22 cellular contexts compared by ENCODE assay signal in the genomic region with DNA sequence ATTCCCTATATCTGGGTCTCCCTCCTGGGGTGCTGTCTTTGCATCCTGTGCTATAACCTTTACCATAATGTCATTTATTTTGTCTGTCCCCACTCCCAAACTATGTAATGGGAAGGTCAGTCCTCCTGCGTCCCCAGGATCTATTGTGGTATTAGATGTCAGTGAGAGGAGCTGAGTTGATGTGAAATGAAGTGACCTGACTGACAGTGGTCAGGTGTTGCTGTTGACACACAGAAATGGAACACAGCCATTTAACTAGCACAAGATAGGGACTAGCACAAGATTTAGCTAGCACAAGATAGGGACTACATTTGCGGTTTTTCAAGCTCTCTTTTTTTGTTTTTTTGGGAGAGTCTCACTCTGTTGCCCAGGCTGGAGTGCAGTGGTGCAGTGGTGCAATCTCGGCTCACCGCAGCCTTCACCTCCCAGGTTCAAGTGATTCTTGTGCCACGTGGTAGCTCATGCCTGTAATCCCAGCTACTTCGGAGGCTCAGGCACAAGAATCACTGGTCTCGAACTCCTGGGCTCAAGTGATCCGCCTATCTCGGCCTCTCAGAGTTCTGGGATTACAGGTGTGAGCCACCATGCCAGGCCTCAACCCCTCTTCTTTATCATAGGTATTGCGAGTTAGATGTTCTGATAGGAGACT. TPM values are rescaled to one million over a fixed set of nuclear protein-coding genes. Genes with fewer than 3 reads are reported as not detected.
DNase-seq lines count a peak whose midpoint lies in the region; ATAC-seq, FAIRE-seq and TF ChIP-seq lines count a peak whose summit lies in the region.
"Had no signal": no experiment of that assay in that cellular context is flagged by ENCODE, and none has a peak within 500 bp of the region (broad histone marks: within the 10 kb centered on the region; RNA-seq: fewer than 3 reads in every experiment).

No MANE protein-coding gene starts in this region.

- peaks cover 51% of the 10 kb centered on the region for H3K4me1 Mint-ChIP-seq in activated naive CD4-positive, alpha-beta T cell treated with anti-CD3 and anti-CD28 coated beads for 36 hours (ENCODE audit: low read depth)
- peaks cover 49% of the 10 kb centered on the region for H3K4me1 Mint-ChIP-seq in activated naive CD4-positive, alpha-beta T cell treated with anti-CD3 and anti-CD28 coated beads, Interleukin-2, amount 10 ng/mL, durations not matched to agents 7 days and 5 days
- H3K4me1 Mint-ChIP-seq in WTC11 = peaks cover 29% of the 10 kb centered on the region
- H3K4me1 Mint-ChIP-seq in endodermal cell = peaks cover 14% of the 10 kb centered on the region
- H3K4me1 Mint-ChIP-seq in stimulated activated memory B cell treated with anti-CD40 and anti-IgM and Interleukin-4, amounts not matched to agents 10 μg/mL and 1 μg/mL and 100 μg/mL, for 72 hours = peaks cover 65% of the 10 kb centered on the region

- H3K27me3 ChIP-seq in endodermal cell (ENCODE audit: control insufficient read depth, insufficient read depth, low read length, poor library complexity, severe bottlenecking) = no peaks in the 10 kb centered on the region
- H3K27me3 ChIP-seq: dorsolateral prefrontal cortex, ovary had no signal

- no peak overlapping the region for H3K4me3 Mint-ChIP-seq in activated naive CD4-positive, alpha-beta T cell treated with anti-CD3 and anti-CD28 coated beads for 36 hours
- no peak overlapping the region for H3K4me3 Mint-ChIP-seq in activated naive CD4-positive, alpha-beta T cell treated with anti-CD3 and anti-CD28 coated beads, Interleukin-2, amount 10 ng/mL, durations not matched to agents 7 days and 5 days
- H3K4me3 Mint-ChIP-seq in WTC11 (no peak overlapping the region), endodermal cell (no peak overlapping the region)
- H3K4me3 Mint-ChIP-seq in stimulated activated memory B cell treated with anti-CD40 and anti-IgM and Interleukin-4, amounts not matched to agents 10 μg/mL and 1 μg/mL and 100 μg/mL, for 72 hours = no peak overlapping the region
- H3K4me3 Mint-ChIP-seq: activated CD8-positive, alpha-beta memory T cell treated with anti-CD3 and anti-CD28 coated beads, Interleukin-2, amount 10 ng/mL, durations not matched to agents 7 days and 5 days; activated naive CD8-positive, alpha-beta T cell treated with anti-CD3 and anti-CD28 coated beads, Interleukin-2, amount 10 ng/mL, durations not matched to agents 7 days and 5 days had no signal

- no peak for DNase-seq in activated naive CD4-positive, alpha-beta T cell treated with anti-CD3 and anti-CD28 coated beads for 36 hours
- no peak for DNase-seq in activated naive CD4-positive, alpha-beta T cell treated with anti-CD3 and anti-CD28 coated beads, Interleukin-2, amount 10 ng/mL, durations not matched to agents 7 days and 5 days
- DNase-seq in WTC11 (ENCODE audit: low spot score) = no peak
- no peak for DNase-seq in endodermal cell
- DNase-seq in HTR-8/SVneo (ENCODE audit: insufficient read length, low spot score) = no peak
- DNase-seq in SIG-M5 (lab: John Stamatoyannopoulos, UW) = no peak
- DNase-seq in GM20000 (ENCODE audit: low spot score) = no peak
- DNase-seq: activated CD4-positive, CD25-positive, alpha-beta regulatory T cell; activated CD8-positive, alpha-beta memory T cell treated with anti-CD3 and anti-CD28 coated beads, Interleukin-2, amount 10 ng/mL, durations not matched to agents 7 days and 5 days; DMS79; erythroblast; NCI-H1417; NCI-H526 treated with DMSO at 0.1 percent for 48 hours; ovary; stimulated activated CD4-positive, alpha-beta T cell treated with anti-CD3 and anti-CD28 coated beads, Interleukin-4, amount 100 ng/mL, for 1 hour had no signal

- TF ChIP-seq CTCF in WTC11 (IDR thresholded peaks at IDR 0.05) = no peak
- no peak for TF ChIP-seq CTCF in endodermal cell (conservative IDR thresholded peaks at IDR 0.05)
- no peak for TF ChIP-seq CTCF in GM20000 (IDR thresholded peaks at IDR 0.05; ENCODE audit: extremely low read depth, missing control alignments)

- no peak for ATAC-seq in WTC11
- no peak for ATAC-seq in stimulated activated memory B cell treated with anti-CD40 and anti-IgM and Interleukin-4, amounts not matched to agents 10 μg/mL and 1 μg/mL and 100 μg/mL, for 72 hours
- ATAC-seq: activated CD8-positive, alpha-beta memory T cell treated with anti-CD3 and anti-CD28 coated beads, Interleukin-2, amount 10 ng/mL, durations not matched to agents 7 days and 5 days had no signal

- peaks cover 61% of the 10 kb centered on the region for H3K36me3 ChIP-seq in endodermal cell (ENCODE audit: control insufficient read depth, insufficient read depth, low read length)
- H3K36me3 ChIP-seq: ovary had no signal

- H3K9me3 Mint-ChIP-seq in activated naive CD4-positive, alpha-beta T cell treated with anti-CD3 and anti-CD28 coated beads for 36 hours = no peaks in the 10 kb centered on the region
- no peaks in the 10 kb centered on the region for H3K9me3 Mint-ChIP-seq in activated naive CD4-positive, alpha-beta T cell treated with anti-CD3 and anti-CD28 coated beads, Interleukin-2, amount 10 ng/mL, durations not matched to agents 7 days and 5 days
- no peaks in the 10 kb centered on the region for H3K9me3 Mint-ChIP-seq in WTC11
- no peaks in the 10 kb centered on the region for H3K9me3 Mint-ChIP-seq in endodermal cell
- H3K9me3 Mint-ChIP-seq in stimulated activated memory B cell treated with anti-CD40 and anti-IgM and Interleukin-4, amounts not matched to agents 10 μg/mL and 1 μg/mL and 100 μg/mL, for 72 hours = peaks cover 2% of the 10 kb centered on the region
- H3K9me3 Mint-ChIP-seq: activated naive CD8-positive, alpha-beta T cell treated with anti-CD3 and anti-CD28 coated beads, Interleukin-2, amount 10 ng/mL, durations not matched to agents 7 days and 5 days had no signal

- CTCF ChIA-PET in activated naive CD4-positive, alpha-beta T cell treated with anti-CD3 and anti-CD28 coated beads for 36 hours (lab: Charles Lee) = interaction anchor here (0.9 to 2.2 kb wide), 2 partner anchors 23 to 128 kb away, joined by 3 to 6 read pairs; no protein-coding TSS in a partner anchor
- CTCF ChIA-PET in activated naive CD4-positive, alpha-beta T cell treated with anti-CD3 and anti-CD28 coated beads, Interleukin-2, amount 10 ng/mL, durations not matched to agents 7 days and 5 days (lab: Charles Lee) = interaction anchor here (1.0 to 1.6 kb wide), 5 partner anchors 10 to 30 kb away, joined by 3 to 6 read pairs (median 4); no protein-coding TSS in a partner anchor
- CTCF ChIA-PET in WTC11 (lab: Charles Lee) = interaction anchor here (1.4 kb wide), 1 partner anchor 23 kb away, joined by 4 read pairs; no protein-coding TSS in a partner anchor

- WGBS in endodermal cell (ENCODE audit: insufficient coverage in 1 of 2, insufficient read length in 1 of 2), 2 experiments = 91 to 93% methylated on average over 9 to 10 of the region's 10 CpGs

- H3K4me1 ChIP-seq in endodermal cell (ENCODE audit: control insufficient read depth, insufficient read depth, low read length) = no peaks in the 10 kb centered on the region

- H3K27ac Mint-ChIP-seq in activated naive CD4-positive, alpha-beta T cell treated with anti-CD3 and anti-CD28 coated beads for 36 hours = peak overlapping the region; percentile 38
- H3K27ac Mint-ChIP-seq in activated naive CD4-positive, alpha-beta T cell treated with anti-CD3 and anti-CD28 coated beads, Interleukin-2, amount 10 ng/mL, durations not matched to agents 7 days and 5 days = no peak overlapping the region
- H3K27ac Mint-ChIP-seq in WTC11 (peak overlapping the region; percentile 37), endodermal cell (no peak overlapping the region)
- peak overlapping the region; percentile 59 for H3K27ac Mint-ChIP-seq in stimulated activated memory B cell treated with anti-CD40 and anti-IgM and Interleukin-4, amounts not matched to agents 10 μg/mL and 1 μg/mL and 100 μg/mL, for 72 hours
- H3K27ac Mint-ChIP-seq: activated naive CD8-positive, alpha-beta T cell treated with anti-CD3 and anti-CD28 coated beads, Interleukin-2, amount 10 ng/mL, durations not matched to agents 7 days and 5 days had no signal

- H3K9me3 ChIP-seq in endodermal cell (ENCODE audit: control insufficient read depth, low read length) = no peaks in the 10 kb centered on the region
- H3K9me3 ChIP-seq: ovary had no signal

- FAIRE-seq in HTR-8/SVneo (lab: Jason Lieb, UNC) = no peak
- FAIRE-seq: A204.1, frontal cortex had no signal

- no peaks in the 10 kb centered on the region for H3K27me3 Mint-ChIP-seq in activated naive CD4-positive, alpha-beta T cell treated with anti-CD3 and anti-CD28 coated beads for 36 hours (ENCODE audit: low read depth)
- H3K27me3 Mint-ChIP-seq in activated naive CD4-positive, alpha-beta T cell treated with anti-CD3 and anti-CD28 coated beads, Interleukin-2, amount 10 ng/mL, durations not matched to agents 7 days and 5 days = no peaks in the 10 kb centered on the region
- no peaks in the 10 kb centered on the region; the same call in 1 of the 2 replicates for H3K27me3 Mint-ChIP-seq in WTC11 (ENCODE audit: low read depth)
- H3K27me3 Mint-ChIP-seq in endodermal cell (ENCODE audit: insufficient read depth) = no peaks in the 10 kb centered on the region
- no peaks in the 10 kb centered on the region for H3K27me3 Mint-ChIP-seq in stimulated activated memory B cell treated with anti-CD40 and anti-IgM and Interleukin-4, amounts not matched to agents 10 μg/mL and 1 μg/mL and 100 μg/mL, for 72 hours
- H3K27me3 Mint-ChIP-seq: activated CD8-positive, alpha-beta memory T cell treated with anti-CD3 and anti-CD28 coated beads, Interleukin-2, amount 10 ng/mL, durations not matched to agents 7 days and 5 days; activated naive CD8-positive, alpha-beta T cell treated with anti-CD3 and anti-CD28 coated beads, Interleukin-2, amount 10 ng/mL, durations not matched to agents 7 days and 5 days had no signal

- H3K36me3 Mint-ChIP-seq in activated naive CD4-positive, alpha-beta T cell treated with anti-CD3 and anti-CD28 coated beads for 36 hours (ENCODE audit: low read depth) = peaks cover 39% of the 10 kb centered on the region
- peaks cover 53% of the 10 kb centered on the region for H3K36me3 Mint-ChIP-seq in activated naive CD4-positive, alpha-beta T cell treated with anti-CD3 and anti-CD28 coated beads, Interleukin-2, amount 10 ng/mL, durations not matched to agents 7 days and 5 days
- H3K36me3 Mint-ChIP-seq in WTC11 (peaks cover 47% of the 10 kb centered on the region), endodermal cell (ENCODE audit: low read depth) (peaks cover 68% of the 10 kb centered on the region)
- peaks cover 53% of the 10 kb centered on the region for H3K36me3 Mint-ChIP-seq in stimulated activated memory B cell treated with anti-CD40 and anti-IgM and Interleukin-4, amounts not matched to agents 10 μg/mL and 1 μg/mL and 100 μg/mL, for 72 hours

- H3K27ac ChIP-seq in endodermal cell (ENCODE audit: low read depth, low read length) = no peak overlapping the region
- H3K27ac ChIP-seq: C4-2B, ovary, skin epidermis had no signal

- intact Hi-C loops in activated naive CD4-positive, alpha-beta T cell treated with anti-CD3 and anti-CD28 coated beads for 36 hours (cut with micrococcal nuclease) = no loop called here

- peak overlapping the region; percentile 1 for H3K4me3 ChIP-seq in endodermal cell (ENCODE audit: low read length)
- H3K4me3 ChIP-seq: ovary, skin epidermis had no signal

- H3K9ac ChIP-seq in endodermal cell (ENCODE audit: extremely low read depth, low read length, poor library complexity, severe bottlenecking) = no peak overlapping the region

- POLR2A ChIA-PET in WTC11 (lab: Charles Lee) = no interaction called here

RNA-seq across cellular contexts. Expression of a gene that starts 5.2 kb away (rescaled TPM):
- total RNA-seq in activated naive CD4-positive, alpha-beta T cell treated with anti-CD3 and anti-CD28 coated beads for 36 hours = 10 to 100 TPM; 30.7 to 31.0 TPM
- total RNA-seq in WTC11 (2021) (77.8 to 88.5 TPM (median 88.1 TPM) in 3 replicates), endodermal cell (100 to 1,000 TPM in 1 of 2 donors, 10 to 100 TPM in 1; 89.3 to 103 TPM)
- polyA plus RNA-seq in endodermal cell (2013, experiment 1 of 2) = 100 TPM
- polyA plus RNA-seq in endodermal cell (2013, experiment 2 of 2) = 98.5 TPM

RNA-seq across cellular contexts. Expression of a gene that starts 21.3 kb away (rescaled TPM):
- total RNA-seq in activated naive CD4-positive, alpha-beta T cell treated with anti-CD3 and anti-CD28 coated beads for 36 hours = under 1 TPM; 0.15 to 0.26 TPM
- total RNA-seq in WTC11 (2021) = 0.18 to 0.76 TPM (median 0.48 TPM) in 3 replicates
- total RNA-seq in endodermal cell = under 1 TPM; 0.15 to 0.46 TPM
- polyA plus RNA-seq in endodermal cell (2013, experiment 1 of 2) = 0.21 TPM
- polyA plus RNA-seq in endodermal cell (2013, experiment 2 of 2) = not detected

RNA-seq across cellular contexts. Expression of a gene that starts 36.6 kb away (rescaled TPM):
- total RNA-seq in activated naive CD4-positive, alpha-beta T cell treated with anti-CD3 and anti-CD28 coated beads for 36 hours = 1 to 10 TPM; 1.5 to 3.6 TPM
- total RNA-seq in WTC11 (2021) (2.6 to 6.7 TPM (median 5.3 TPM) in 3 replicates), endodermal cell (1 to 10 TPM; 4.8 to 5.4 TPM)
- polyA plus RNA-seq in endodermal cell (2013, experiment 1 of 2) = 1.9 TPM
- 3.3 TPM for polyA plus RNA-seq in endodermal cell (2013, experiment 2 of 2)

RNA-seq across cellular contexts. Expression of a gene that starts 36.9 kb away (rescaled TPM):
- total RNA-seq in activated naive CD4-positive, alpha-beta T cell treated with anti-CD3 and anti-CD28 coated beads for 36 hours = 100 to 1,000 TPM; 156 to 171 TPM
- 26.1 to 29.6 TPM (median 26.9 TPM) in 3 replicates for total RNA-seq in WTC11 (2021)
- total RNA-seq in endodermal cell = 10 to 100 TPM; 31.3 to 34.0 TPM
- polyA plus RNA-seq in endodermal cell (2013, experiment 1 of 2) = 19.0 TPM
- polyA plus RNA-seq in endodermal cell (2013, experiment 2 of 2) = 19.4 TPM

Comparison
In these comparisons a context has a peak if more than half of its experiments do, and no peak if none do; other contexts are left out.
1. H3K27ac Mint-ChIP-seq: peak in activated naive CD4-positive, alpha-beta T cell treated with anti-CD3 and anti-CD28 coated beads for 36 hours (single experiment), WTC11 (single experiment) and stimulated activated memory B cell treated with anti-CD40 and anti-IgM and Interleukin-4, amounts not matched to agents 10 μg/mL and 1 μg/mL and 100 μg/mL, for 72 hours (single experiment); none in activated naive CD4-positive, alpha-beta T cell treated with anti-CD3 and anti-CD28 coated beads, Interleukin-2, amount 10 ng/mL, durations not matched to agents 7 days and 5 days (single experiment) and endodermal cell (single experiment).